14 cellular contexts compared by ENCODE assay signal in genomic region chr6:2938632-2939083, GRCh38. TPM values are rescaled to one million over a fixed set of nuclear protein-coding genes. Genes with fewer than 3 reads are reported as not detected.
DNase-seq lines count a peak whose midpoint lies in the region; ATAC-seq and TF ChIP-seq lines count a peak whose summit lies in the region.
"Had no signal": no experiment of that assay in that cellular context is flagged by ENCODE, and none has a peak within 500 bp of the region (broad histone marks: within the 10 kb centered on the region; RNA-seq: fewer than 3 reads in every experiment).

No MANE protein-coding gene starts in this region.

- H3K4me3 ChIP-seq in brain microvascular endothelial cell (ENCODE audit: low read depth, low read length): no peak overlapping the region
- H3K4me3 ChIP-seq: adrenal gland, lung, suprapubic skin had no signal

- H3K27ac ChIP-seq in brain microvascular endothelial cell: no peak overlapping the region
- H3K27ac ChIP-seq: adrenal gland, suprapubic skin had no signal

- H3K36me3 ChIP-seq in brain microvascular endothelial cell (replicated peaks): no peaks in the 10 kb centered on the region
- H3K36me3 ChIP-seq: adrenal gland, suprapubic skin had no signal

- no peaks in the 10 kb centered on the region for H3K27me3 ChIP-seq in brain microvascular endothelial cell (replicated peaks)
- H3K27me3 ChIP-seq: adrenal gland, suprapubic skin had no signal

- H3K36me3 Mint-ChIP-seq in osteocyte (ENCODE audit: unreplicated experiment): no peaks in the 10 kb centered on the region

- DNase-seq in SIG-M5 treated with dmso at 0.1 percent for 504 hours (lab: John Stamatoyannopoulos, UW; ENCODE audit: unreplicated experiment) (peak; percentile 60), SIG-M5 (lab: John Stamatoyannopoulos, UW) (no peak), NAMALWA (ENCODE audit: low spot score) (peak; percentile 76), brain microvascular endothelial cell (no peak), osteocyte (ENCODE audit: extremely low spot score, unreplicated experiment) (peak; percentile 62), DMS 273 treated with DMSO at 0.1 percent for 48 hours (lab: John Stamatoyannopoulos, UW) (no peak)
- DNase-seq: KBM-7 had no signal

- peaks cover 13% of the 10 kb centered on the region for H3K27me3 Mint-ChIP-seq in osteocyte (ENCODE audit: unreplicated experiment)

- H3K9me3 Mint-ChIP-seq in osteocyte (ENCODE audit: unreplicated experiment): no peaks in the 10 kb centered on the region

- in situ Hi-C loops in brain microvascular endothelial cell (cut with HindIII; ENCODE audit: low pct_ligation_motif_present, low sequenced_read_pairs): no loop called here

- H3K4me3 Mint-ChIP-seq in osteocyte (ENCODE audit: unreplicated experiment): no peak overlapping the region

- H3K27ac Mint-ChIP-seq in osteocyte (ENCODE audit: unreplicated experiment): no peak overlapping the region

- TF ChIP-seq CTCF in brain microvascular endothelial cell (IDR thresholded peaks at IDR 0.05; ENCODE audit: low read depth, low read length, missing control alignments): peak; percentile 32
- no peak for TF ChIP-seq CTCF in osteocyte (IDR thresholded peaks at IDR 0.05)

- no peaks in the 10 kb centered on the region for H3K4me1 Mint-ChIP-seq in osteocyte (ENCODE audit: unreplicated experiment)

- no peak for ATAC-seq in GM19023 (IDR thresholded peaks at IDR 0.05; ENCODE audit: unreplicated experiment)
- no peak for ATAC-seq in GM18511 (IDR thresholded peaks at IDR 0.05; ENCODE audit: unreplicated experiment)
- ATAC-seq: esophagus mucosa, SK-N-SH treated with all-trans-retinoic acid at 6 μM for 48 hours had no signal

RNA-seq across cellular contexts. Expression of gene SERPINB6, which starts 32.7 kb away (rescaled TPM):
- total RNA-seq in osteocyte: 90.2 and 93.1 TPM in 2 replicates

RNA-seq across cellular contexts. Expression of gene SERPINB9, which starts 35.5 kb away (rescaled TPM):
- total RNA-seq in osteocyte: 0.34 and 0.48 TPM in 2 replicates

Comparison
In these comparisons a context has a peak if more than half of its experiments do, and no peak if none do; other contexts are left out.
1. DNase-seq: peak in SIG-M5 treated with dmso at 0.1 percent for 504 hours (single experiment), NAMALWA (single experiment) and osteocyte (single experiment); none in SIG-M5 (single experiment), brain microvascular endothelial cell (single experiment) and DMS 273 treated with DMSO at 0.1 percent for 48 hours (single experiment).